1 cellular context compared by ENCODE assay signal in the genomic region with DNA sequence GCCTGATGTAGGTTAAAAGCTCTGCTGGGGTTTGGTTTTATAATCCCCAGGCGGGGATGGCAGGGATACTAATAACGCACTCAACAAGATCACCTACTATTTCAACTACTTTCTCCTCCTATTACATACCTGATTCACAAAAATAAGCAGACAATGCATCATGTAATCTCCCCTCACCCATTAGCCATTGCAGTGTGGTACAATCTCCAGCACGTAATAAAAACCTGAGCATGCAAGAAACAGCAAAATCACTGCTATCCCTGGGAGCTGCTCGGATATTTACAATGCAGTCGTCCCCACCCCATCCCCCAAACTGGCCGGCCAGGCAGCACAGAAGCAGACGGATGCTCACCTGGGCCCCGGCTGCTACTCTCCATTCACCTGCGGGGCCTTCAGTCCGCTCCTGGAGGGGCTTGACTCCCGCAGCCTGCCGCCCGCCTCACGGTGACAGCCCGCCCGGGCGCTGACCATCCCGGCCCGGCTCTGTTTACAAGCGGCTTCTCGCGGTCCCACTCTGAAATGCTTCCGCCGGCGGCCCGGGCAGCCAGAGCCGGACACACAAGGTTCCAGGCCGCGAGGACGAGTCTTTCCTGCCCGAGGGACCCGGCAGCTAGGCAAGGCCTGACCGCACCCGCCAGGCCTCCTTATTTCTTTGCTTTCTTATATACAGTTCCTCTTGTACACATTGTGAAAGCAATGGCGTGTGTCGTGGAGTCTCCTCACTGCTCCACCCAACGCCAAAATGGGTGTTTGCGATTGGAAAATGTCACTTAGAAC.
A peak's percentile ranks its signal among the peaks of the same experiment; 100 is the strongest.
TF ChIP-seq lines count a peak whose summit lies in the region.

A gene with protein sequence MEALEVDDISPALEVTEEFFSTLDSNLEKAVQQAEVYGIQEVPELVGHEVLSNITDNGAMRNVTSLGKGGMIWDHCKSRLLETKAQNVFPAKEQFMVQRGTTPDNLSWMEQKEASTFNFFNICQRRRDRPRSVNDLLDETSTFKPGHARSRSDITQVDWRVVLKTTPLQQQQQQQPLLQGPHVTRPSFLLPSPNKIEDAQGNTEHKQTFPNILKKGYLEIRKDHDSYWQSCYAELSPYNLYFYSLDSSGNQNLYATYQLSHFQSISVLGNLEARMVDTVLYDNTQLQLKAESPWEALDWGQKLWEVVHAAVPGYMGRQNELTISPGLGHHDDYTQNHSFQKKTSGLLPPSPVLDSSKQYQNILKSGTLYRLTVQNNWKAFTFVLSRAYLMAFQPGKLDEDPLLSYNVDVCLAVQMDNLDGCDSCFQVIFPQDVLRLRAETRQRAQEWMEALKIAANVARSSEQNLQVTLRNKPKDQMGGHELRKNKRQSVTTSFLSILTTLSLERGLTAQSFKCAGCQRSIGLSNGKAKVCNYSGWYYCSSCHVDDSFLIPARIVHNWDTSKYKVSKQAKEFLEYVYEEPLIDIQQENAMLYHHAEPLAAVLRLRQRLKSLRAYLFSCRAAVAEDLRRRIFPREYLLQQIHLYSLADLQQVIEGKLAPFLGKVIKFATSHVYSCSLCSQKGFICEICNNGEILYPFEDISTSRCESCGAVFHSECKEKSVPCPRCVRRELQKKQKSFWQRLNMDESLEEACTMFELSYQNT (minus strand): TSS at position 491 of the 777 bp plus-strand sequence. CDS start 23,888 bp downstream, outside the sequence.

TF ChIP-seq in HepG2, 621 proteins besides CTCF, POLR2A, EP300 and RAD21 (continued from another document and continues in another):
- TF ChIP-seq, protein P1, sequence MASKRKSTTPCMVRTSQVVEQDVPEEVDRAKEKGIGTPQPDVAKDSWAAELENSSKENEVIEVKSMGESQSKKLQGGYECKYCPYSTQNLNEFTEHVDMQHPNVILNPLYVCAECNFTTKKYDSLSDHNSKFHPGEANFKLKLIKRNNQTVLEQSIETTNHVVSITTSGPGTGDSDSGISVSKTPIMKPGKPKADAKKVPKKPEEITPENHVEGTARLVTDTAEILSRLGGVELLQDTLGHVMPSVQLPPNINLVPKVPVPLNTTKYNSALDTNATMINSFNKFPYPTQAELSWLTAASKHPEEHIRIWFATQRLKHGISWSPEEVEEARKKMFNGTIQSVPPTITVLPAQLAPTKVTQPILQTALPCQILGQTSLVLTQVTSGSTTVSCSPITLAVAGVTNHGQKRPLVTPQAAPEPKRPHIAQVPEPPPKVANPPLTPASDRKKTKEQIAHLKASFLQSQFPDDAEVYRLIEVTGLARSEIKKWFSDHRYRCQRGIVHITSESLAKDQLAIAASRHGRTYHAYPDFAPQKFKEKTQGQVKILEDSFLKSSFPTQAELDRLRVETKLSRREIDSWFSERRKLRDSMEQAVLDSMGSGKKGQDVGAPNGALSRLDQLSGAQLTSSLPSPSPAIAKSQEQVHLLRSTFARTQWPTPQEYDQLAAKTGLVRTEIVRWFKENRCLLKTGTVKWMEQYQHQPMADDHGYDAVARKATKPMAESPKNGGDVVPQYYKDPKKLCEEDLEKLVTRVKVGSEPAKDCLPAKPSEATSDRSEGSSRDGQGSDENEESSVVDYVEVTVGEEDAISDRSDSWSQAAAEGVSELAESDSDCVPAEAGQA (IDR thresholded peaks at IDR 0.05; ENCODE audit: low read depth) = peak; percentile 91
- TF ChIP-seq, protein P1 (CRISPR knock-in tag; IDR thresholded peaks at IDR 0.05; ENCODE audit: borderline replicate concordance) = no peak
- TF ChIP-seq, protein P2, sequence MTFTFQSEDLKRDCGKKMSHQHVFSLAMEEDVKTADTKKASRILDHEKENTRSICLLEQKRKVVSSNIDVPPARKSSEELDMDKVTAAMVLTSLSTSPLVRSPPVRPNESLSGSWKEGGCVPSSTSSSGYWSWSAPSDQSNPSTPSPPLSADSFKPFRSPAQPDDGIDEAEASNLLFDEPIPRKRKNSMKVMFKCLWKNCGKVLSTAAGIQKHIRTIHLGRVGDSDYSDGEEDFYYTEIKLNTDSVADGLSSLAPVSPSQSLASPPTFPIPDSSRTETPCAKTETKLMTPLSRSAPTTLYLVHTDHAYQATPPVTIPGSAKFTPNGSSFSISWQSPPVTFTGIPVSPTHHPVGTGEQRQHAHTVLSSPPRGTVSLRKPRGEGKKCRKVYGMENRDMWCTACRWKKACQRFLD (CRISPR knock-in tag; IDR thresholded peaks at IDR 0.05; ENCODE audit: borderline replicate concordance) = peak; percentile 99
- peak; percentile 92 for TF ChIP-seq ZKSCAN8 (CRISPR knock-in tag; IDR thresholded peaks at IDR 0.05; ENCODE audit: borderline replicate concordance)
- peak; percentile 100 for TF ChIP-seq ZNF788 (CRISPR knock-in tag; IDR thresholded peaks at IDR 0.05; ENCODE audit: borderline replicate concordance)
- TF ChIP-seq, protein P3, sequence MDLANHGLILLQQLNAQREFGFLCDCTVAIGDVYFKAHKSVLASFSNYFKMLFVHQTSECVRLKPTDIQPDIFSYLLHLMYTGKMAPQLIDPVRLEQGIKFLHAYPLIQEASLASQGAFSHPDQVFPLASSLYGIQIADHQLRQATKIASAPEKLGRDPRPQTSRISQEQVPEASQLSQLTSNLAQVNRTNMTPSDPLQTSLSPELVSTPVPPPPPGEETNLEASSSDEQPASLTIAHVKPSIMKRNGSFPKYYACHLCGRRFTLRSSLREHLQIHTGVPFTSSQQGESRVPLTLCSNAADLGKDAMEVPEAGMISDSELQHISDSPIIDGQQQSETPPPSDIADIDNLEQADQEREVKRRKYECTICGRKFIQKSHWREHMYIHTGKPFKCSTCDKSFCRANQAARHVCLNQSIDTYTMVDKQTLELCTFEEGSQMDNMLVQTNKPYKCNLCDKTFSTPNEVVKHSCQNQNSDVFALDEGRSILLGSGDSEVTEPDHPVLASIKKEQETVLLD (CRISPR knock-in tag; IDR thresholded peaks at IDR 0.05; ENCODE audit: low read depth) = peak; percentile 90
- no peak for TF ChIP-seq ZNF549 (CRISPR knock-in tag; IDR thresholded peaks at IDR 0.05)
- TF ChIP-seq ZNF230 (CRISPR knock-in tag; IDR thresholded peaks at IDR 0.05) = peak; percentile 99
- peak; percentile 37; the same call in 1 of the 2 replicates for TF ChIP-seq NFYC (CRISPR knock-in tag; IDR thresholded peaks at IDR 0.05)
- peak; percentile 89; the same call in 1 of the 2 replicates for TF ChIP-seq NAIF1 (CRISPR knock-in tag; IDR thresholded peaks at IDR 0.05; ENCODE audit: borderline replicate concordance)
- TF ChIP-seq ZNF878 (CRISPR knock-in tag; IDR thresholded peaks at IDR 0.05) = peak; percentile 97
- TF ChIP-seq SMC3 (IDR thresholded peaks at IDR 0.05; ENCODE audit: low read length) = no peak
- peak; percentile 29; the same call in 1 of the 2 replicates for TF ChIP-seq NCOR1 (IDR thresholded peaks at IDR 0.05; ENCODE audit: borderline replicate concordance, low read length)
- peak; percentile 89 for TF ChIP-seq KDM4B (CRISPR knock-in tag; IDR thresholded peaks at IDR 0.05)
- TF ChIP-seq ZNF768 (CRISPR knock-in tag; IDR thresholded peaks at IDR 0.05) = peak; percentile 90
- peak; percentile 99 for TF ChIP-seq ZNF543 (CRISPR knock-in tag; IDR thresholded peaks at IDR 0.05)
- TF ChIP-seq LCORL (IDR thresholded peaks at IDR 0.05) = no peak
- peak; percentile 80 for TF ChIP-seq LCORL (CRISPR knock-in tag; IDR thresholded peaks at IDR 0.05)
- no peak for TF ChIP-seq HNRNPH1 (optimal IDR thresholded peaks at IDR 0.05; ENCODE audit: low read depth, low read length)
- TF ChIP-seq SOX13 (IDR thresholded peaks at IDR 0.05) = peak; percentile 68
- TF ChIP-seq SOX13 (CRISPR knock-in tag; conservative IDR thresholded peaks at IDR 0.05 in 1 of 2, IDR thresholded peaks at IDR 0.05 in 1 of 2) = peak; percentile 43 to 88; a peak in 3 of 4 replicates
- TF ChIP-seq, protein P4, sequence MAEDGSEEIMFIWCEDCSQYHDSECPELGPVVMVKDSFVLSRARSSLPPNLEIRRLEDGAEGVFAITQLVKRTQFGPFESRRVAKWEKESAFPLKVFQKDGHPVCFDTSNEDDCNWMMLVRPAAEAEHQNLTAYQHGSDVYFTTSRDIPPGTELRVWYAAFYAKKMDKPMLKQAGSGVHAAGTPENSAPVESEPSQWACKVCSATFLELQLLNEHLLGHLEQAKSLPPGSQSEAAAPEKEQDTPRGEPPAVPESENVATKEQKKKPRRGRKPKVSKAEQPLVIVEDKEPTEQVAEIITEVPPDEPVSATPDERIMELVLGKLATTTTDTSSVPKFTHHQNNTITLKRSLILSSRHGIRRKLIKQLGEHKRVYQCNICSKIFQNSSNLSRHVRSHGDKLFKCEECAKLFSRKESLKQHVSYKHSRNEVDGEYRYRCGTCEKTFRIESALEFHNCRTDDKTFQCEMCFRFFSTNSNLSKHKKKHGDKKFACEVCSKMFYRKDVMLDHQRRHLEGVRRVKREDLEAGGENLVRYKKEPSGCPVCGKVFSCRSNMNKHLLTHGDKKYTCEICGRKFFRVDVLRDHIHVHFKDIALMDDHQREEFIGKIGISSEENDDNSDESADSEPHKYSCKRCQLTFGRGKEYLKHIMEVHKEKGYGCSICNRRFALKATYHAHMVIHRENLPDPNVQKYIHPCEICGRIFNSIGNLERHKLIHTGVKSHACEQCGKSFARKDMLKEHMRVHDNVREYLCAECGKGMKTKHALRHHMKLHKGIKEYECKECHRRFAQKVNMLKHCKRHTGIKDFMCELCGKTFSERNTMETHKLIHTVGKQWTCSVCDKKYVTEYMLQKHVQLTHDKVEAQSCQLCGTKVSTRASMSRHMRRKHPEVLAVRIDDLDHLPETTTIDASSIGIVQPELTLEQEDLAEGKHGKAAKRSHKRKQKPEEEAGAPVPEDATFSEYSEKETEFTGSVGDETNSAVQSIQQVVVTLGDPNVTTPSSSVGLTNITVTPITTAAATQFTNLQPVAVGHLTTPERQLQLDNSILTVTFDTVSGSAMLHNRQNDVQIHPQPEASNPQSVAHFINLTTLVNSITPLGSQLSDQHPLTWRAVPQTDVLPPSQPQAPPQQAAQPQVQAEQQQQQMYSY (CRISPR knock-in tag; IDR thresholded peaks at IDR 0.05) = peak; percentile 74; the same call in 1 of the 2 replicates
- no peak for TF ChIP-seq ZC3H4 (CRISPR knock-in tag; IDR thresholded peaks at IDR 0.05; ENCODE audit: borderline replicate concordance)
- TF ChIP-seq PAX8 (CRISPR knock-in tag; IDR thresholded peaks at IDR 0.05; ENCODE audit: borderline replicate concordance) = peak; percentile 91; the same call in 1 of the 2 replicates
- TF ChIP-seq, protein P5, sequence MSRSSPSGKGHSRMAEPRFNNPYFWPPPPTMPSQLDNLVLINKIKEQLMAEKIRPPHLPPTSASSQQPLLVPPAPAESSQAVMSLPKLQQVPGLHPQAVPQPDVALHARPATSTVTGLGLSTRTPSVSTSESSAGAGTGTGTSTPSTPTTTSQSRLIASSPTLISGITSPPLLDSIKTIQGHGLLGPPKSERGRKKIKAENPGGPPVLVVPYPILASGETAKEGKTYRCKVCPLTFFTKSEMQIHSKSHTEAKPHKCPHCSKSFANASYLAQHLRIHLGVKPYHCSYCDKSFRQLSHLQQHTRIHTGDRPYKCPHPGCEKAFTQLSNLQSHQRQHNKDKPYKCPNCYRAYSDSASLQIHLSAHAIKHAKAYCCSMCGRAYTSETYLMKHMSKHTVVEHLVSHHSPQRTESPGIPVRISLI (CRISPR knock-in tag; IDR thresholded peaks at IDR 0.05; ENCODE audit: borderline replicate concordance) = peak; percentile 83; the same call in 1 of the 2 replicates
- peak; percentile 89; the same call in 1 of the 2 replicates for TF ChIP-seq ZNF841 (CRISPR knock-in tag; IDR thresholded peaks at IDR 0.05; ENCODE audit: borderline replicate concordance)
- TF ChIP-seq KDM5B (CRISPR knock-in tag; IDR thresholded peaks at IDR 0.05; ENCODE audit: borderline replicate concordance) = peak; percentile 99
- TF ChIP-seq FOXA1 (IDR thresholded peaks at IDR 0.05) = peak; percentile 44; the same call in 1 of the 2 replicates
- TF ChIP-seq FOXA1 (CRISPR knock-in tag; IDR thresholded peaks at IDR 0.05) = peak; percentile 98
- peak; percentile 93; the same call in 1 of the 2 replicates for TF ChIP-seq MIER3 (CRISPR knock-in tag; IDR thresholded peaks at IDR 0.05; ENCODE audit: borderline replicate concordance)
- peak; percentile 99 for TF ChIP-seq ZNF782 (CRISPR knock-in tag; IDR thresholded peaks at IDR 0.05; ENCODE audit: borderline replicate concordance)
- TF ChIP-seq ZSCAN12 (CRISPR knock-in tag; IDR thresholded peaks at IDR 0.05) = peak; percentile 83; the same call in 1 of the 2 replicates
- TF ChIP-seq, protein P6, sequence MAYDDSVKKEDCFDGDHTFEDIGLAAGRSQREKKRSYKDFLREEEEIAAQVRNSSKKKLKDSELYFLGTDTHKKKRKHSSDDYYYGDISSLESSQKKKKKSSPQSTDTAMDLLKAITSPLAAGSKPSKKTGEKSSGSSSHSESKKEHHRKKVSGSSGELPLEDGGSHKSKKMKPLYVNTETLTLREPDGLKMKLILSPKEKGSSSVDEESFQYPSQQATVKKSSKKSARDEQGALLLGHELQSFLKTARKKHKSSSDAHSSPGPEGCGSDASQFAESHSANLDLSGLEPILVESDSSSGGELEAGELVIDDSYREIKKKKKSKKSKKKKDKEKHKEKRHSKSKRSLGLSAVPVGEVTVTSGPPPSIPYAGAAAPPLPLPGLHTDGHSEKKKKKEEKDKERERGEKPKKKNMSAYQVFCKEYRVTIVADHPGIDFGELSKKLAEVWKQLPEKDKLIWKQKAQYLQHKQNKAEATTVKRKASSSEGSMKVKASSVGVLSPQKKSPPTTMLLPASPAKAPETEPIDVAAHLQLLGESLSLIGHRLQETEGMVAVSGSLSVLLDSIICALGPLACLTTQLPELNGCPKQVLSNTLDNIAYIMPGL (CRISPR knock-in tag; IDR thresholded peaks at IDR 0.05; ENCODE audit: borderline replicate concordance in 1 of 2, low read depth in 1 of 2) = peak; percentile 98 to 99
- peak; percentile 99 for TF ChIP-seq ZFY (CRISPR knock-in tag; IDR thresholded peaks at IDR 0.05)
- peak; percentile 72 for TF ChIP-seq ZNF629 (CRISPR knock-in tag; conservative IDR thresholded peaks at IDR 0.05)
